ENCODE assay signal across 14 cellular contexts in the genomic region with DNA sequence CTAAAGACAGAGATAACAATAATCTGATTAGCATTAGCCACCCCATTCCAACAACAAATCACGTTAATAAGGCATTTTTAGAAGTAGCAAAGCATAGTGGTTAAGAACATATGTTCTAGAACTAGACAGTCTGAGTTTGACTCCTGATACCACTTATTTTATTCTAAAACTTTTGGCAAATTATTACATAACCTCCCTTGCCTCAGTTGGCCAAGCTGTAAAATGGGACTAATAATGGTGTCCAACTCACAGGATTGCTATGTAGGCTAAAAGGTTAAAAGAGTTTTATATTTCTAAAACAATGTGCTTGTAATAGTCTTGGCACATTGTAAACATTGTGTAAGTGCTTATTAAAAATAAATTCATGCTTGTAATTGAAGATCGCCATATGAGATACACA.
DNase-seq lines count a peak whose midpoint lies in the region; TF ChIP-seq lines count a peak whose summit lies in the region.
"Had no signal": no experiment of that assay in that cellular context is flagged by ENCODE, and none has a peak within 500 bp of the region (broad histone marks: within the 10 kb centered on the region; RNA-seq: fewer than 3 reads in every experiment).

No MANE protein-coding gene starts in this region.

- no peak overlapping the region for H3K4me3 ChIP-seq in DOHH2 (ENCODE audit: low read length)
- H3K4me3 ChIP-seq in OCI-LY1 (ENCODE audit: low read depth, low read length, poor library complexity, severe bottlenecking), result no peak overlapping the region
- no peak overlapping the region for H3K4me3 ChIP-seq in MG63
- H3K4me3 ChIP-seq: BLaER1, GM23248, HAP-1 had no signal

- H3K27ac ChIP-seq in DOHH2 (ENCODE audit: low read depth, low read length) (peak overlapping the region; percentile 97), OCI-LY1 (ENCODE audit: low read depth, low read length, poor library complexity, severe bottlenecking) (peak overlapping the region; percentile 96), VCaP (peak overlapping the region; percentile 99)
- H3K27ac ChIP-seq: BLaER1, GM23248 had no signal

- H3K27me3 ChIP-seq in DOHH2 (ENCODE audit: control insufficient read depth, low read length) (no peaks in the 10 kb centered on the region), OCI-LY1 (ENCODE audit: insufficient read depth, low read length) (no peaks in the 10 kb centered on the region), MG63 (no peaks in the 10 kb centered on the region)
- H3K27me3 ChIP-seq: BLaER1 had no signal

- H3K9me2 ChIP-seq in DOHH2 (replicated peaks; ENCODE audit: control insufficient read depth, low read length) (no peaks in the 10 kb centered on the region), OCI-LY1 (ENCODE audit: low read depth, low read length) (no peaks in the 10 kb centered on the region)

- H3F3A ChIP-seq in DOHH2 (ENCODE audit: control insufficient read depth, insufficient read depth) (peaks cover 46% of the 10 kb centered on the region), OCI-LY1 (ENCODE audit: insufficient read depth, low read length) (no peaks in the 10 kb centered on the region; the same call in 1 of the 2 replicates)

- no peak overlapping the region for H3K9ac ChIP-seq in OCI-LY1 (ENCODE audit: low read length)
- H3K9ac ChIP-seq: BLaER1, GM23248 had no signal

- H3K4me1 ChIP-seq in DOHH2 (ENCODE audit: control insufficient read depth, low read length), result peaks cover 75% of the 10 kb centered on the region
- H3K4me1 ChIP-seq in OCI-LY1 (ENCODE audit: insufficient read depth, low read length, severe bottlenecking), result peaks cover 49% of the 10 kb centered on the region

- peaks cover 40% of the 10 kb centered on the region for H3K36me3 ChIP-seq in DOHH2 (ENCODE audit: control insufficient read depth, low read length)
- peaks cover 3% of the 10 kb centered on the region; the same call in 1 of the 2 replicates for H3K36me3 ChIP-seq in OCI-LY1 (ENCODE audit: insufficient read depth, low read length)
- H3K36me3 ChIP-seq in MG63, result peaks cover 6% of the 10 kb centered on the region; the same call in 1 of the 2 replicates
- H3K36me3 ChIP-seq: HAP-1 had no signal

- no peak for DNase-seq in OCI-M2 (lab: John Stamatoyannopoulos, UW; ENCODE audit: unreplicated experiment)
- DNase-seq in MG63, result no peak
- DNase-seq in DMS79 treated with DMSO at 0.1 percent for 48 hours (lab: John Stamatoyannopoulos, UW), result no peak
- DNase-seq in glomerular visceral epithelial cell (ENCODE audit: extremely low spot score), result no peak
- DNase-seq: AML-193; CD4-positive, alpha-beta memory T cell; DMS153; DND-41; GM23248 had no signal

- peaks cover 48% of the 10 kb centered on the region for H3K79me2 ChIP-seq in DOHH2 (ENCODE audit: control insufficient read depth, low read length)
- no peaks in the 10 kb centered on the region for H3K79me2 ChIP-seq in OCI-LY1 (ENCODE audit: insufficient read depth, low read length)

- no peaks in the 10 kb centered on the region for H3K9me3 ChIP-seq in DOHH2 (ENCODE audit: control insufficient read depth, insufficient read depth, low read length)
- H3K9me3 ChIP-seq in OCI-LY1 (ENCODE audit: low read length), result no peaks in the 10 kb centered on the region
- no peaks in the 10 kb centered on the region for H3K9me3 ChIP-seq in MG63
- H3K9me3 ChIP-seq: BLaER1, HAP-1 had no signal

- no peaks in the 10 kb centered on the region for H4K20me1 ChIP-seq in DOHH2 (ENCODE audit: control insufficient read depth, insufficient read depth, low read depth, low read length)
- no peaks in the 10 kb centered on the region for H4K20me1 ChIP-seq in OCI-LY1 (ENCODE audit: insufficient read depth, low read length)
- H4K20me1 ChIP-seq: BLaER1 had no signal

- no peak overlapping the region for H2AFZ ChIP-seq in OCI-LY1 (ENCODE audit: low read length)
- H2AFZ ChIP-seq: GM23248 had no signal

- peak overlapping the region; percentile 77 for H3K4me2 ChIP-seq in DOHH2 (ENCODE audit: low read length)
- no peak overlapping the region for H3K4me2 ChIP-seq in OCI-LY1 (ENCODE audit: low read length)

- no peak for TF ChIP-seq CTCF in DOHH2 (IDR thresholded peaks at IDR 0.05; ENCODE audit: low read depth, low read length, poor library complexity, severe bottlenecking)
- no peak for TF ChIP-seq CTCF in OCI-LY1 (IDR thresholded peaks at IDR 0.05; ENCODE audit: low read length)
- TF ChIP-seq CTCF in VCaP (conservative IDR thresholded peaks at IDR 0.05), result no peak
